31 cellular contexts compared by ENCODE assay signal in the genomic region with DNA sequence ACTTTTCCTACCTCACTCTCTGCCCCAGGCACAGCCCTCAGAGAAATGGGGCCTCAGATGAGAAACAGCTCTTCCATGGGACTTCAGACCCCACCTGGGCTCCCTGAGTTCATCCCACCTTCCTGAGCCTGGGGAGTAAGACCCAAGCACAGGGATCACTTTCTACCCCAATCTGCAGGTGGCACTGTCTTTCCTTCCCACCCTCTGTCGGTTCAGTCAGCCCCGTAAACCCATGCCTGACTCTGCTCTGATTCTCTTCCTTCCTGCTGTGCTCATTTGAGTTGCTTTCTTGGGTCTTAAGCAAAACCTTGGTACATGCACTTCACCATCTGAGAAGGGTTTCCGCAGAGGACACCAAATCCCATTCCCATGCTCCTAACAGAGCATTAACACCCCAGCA.
DNase-seq lines count a peak whose midpoint lies in the region; ATAC-seq, FAIRE-seq and TF ChIP-seq lines count a peak whose summit lies in the region.
"Had no signal": no experiment of that assay in that cellular context is flagged by ENCODE, and none has a peak within 500 bp of the region (broad histone marks: within the 10 kb centered on the region; RNA-seq: fewer than 3 reads in every experiment).

No MANE protein-coding gene starts in this region.

- intact Hi-C loops in activated CD8-positive, alpha-beta T cell treated with anti-CD3 and anti-CD28 coated beads for 36 hours (cut with micrococcal nuclease), result no loop called here
- intact Hi-C loops in Panc1 (cut with micrococcal nuclease; ENCODE audit: unreplicated experiment) (no loop called here), A673 (cut with micrococcal nuclease; ENCODE audit: unreplicated experiment) (no loop called here)
- intact Hi-C loops in CD4-positive, alpha-beta T cell (cut with DNase I, micrococcal nuclease), result no loop called here

- peak; percentile 61 for ATAC-seq in activated CD8-positive, alpha-beta T cell treated with anti-CD3 and anti-CD28 coated beads, Interleukin-2, amount 10 ng/mL, durations not matched to agents 7 days and 5 days
- ATAC-seq in activated CD8-positive, alpha-beta T cell treated with anti-CD3 and anti-CD28 coated beads for 36 hours, result no peak
- ATAC-seq in Panc1, result no peak
- ATAC-seq in CD4-positive, alpha-beta T cell (ENCODE audit: poor library complexity), result no peak
- ATAC-seq: mucosa of descending colon, Right ventricle myocardium inferior had no signal

- TF ChIP-seq CTCF in activated CD8-positive, alpha-beta T cell treated with anti-CD3 and anti-CD28 coated beads for 36 hours (IDR thresholded peaks at IDR 0.05), result no peak
- TF ChIP-seq CTCF in HL-60 (IDR thresholded peaks at IDR 0.05; ENCODE audit: insufficient read depth, low read length), result peak; percentile 1
- TF ChIP-seq CTCF in Panc1 (IDR thresholded peaks at IDR 0.05), result peak; percentile 20; the same call in 1 of the 2 replicates
- TF ChIP-seq CTCF in keratinocyte (optimal IDR thresholded peaks at IDR 0.05 in 1 of 3, IDR thresholded peaks at IDR 0.05 in 1 of 3, conservative IDR thresholded peaks at IDR 0.05 in 1 of 3; ENCODE audit: extremely low read depth in 1 of 3, insufficient read depth in 2 of 3, low read length in 3 of 3), result peak in 2 of 3 experiments; percentile 27 to 31
- TF ChIP-seq CTCF in CD4-positive, alpha-beta T cell (IDR thresholded peaks at IDR 0.05), result no peak
- TF ChIP-seq CTCF in A673 (conservative IDR thresholded peaks at IDR 0.05; ENCODE audit: low read depth, low read length), result no peak

- H3K4me1 Mint-ChIP-seq in activated CD8-positive, alpha-beta T cell treated with anti-CD3 and anti-CD28 coated beads, Interleukin-2, amount 10 ng/mL, durations not matched to agents 7 days and 5 days (ENCODE audit: low read depth), result peaks cover 14% of the 10 kb centered on the region
- H3K4me1 Mint-ChIP-seq in activated CD8-positive, alpha-beta T cell treated with anti-CD3 and anti-CD28 coated beads for 36 hours (ENCODE audit: low read depth), result no peaks in the 10 kb centered on the region
- H3K4me1 Mint-ChIP-seq in CD4-positive, alpha-beta T cell (ENCODE audit: low read depth), result no peaks in the 10 kb centered on the region
- H3K4me1 Mint-ChIP-seq: B cell had no signal

- H2AFZ ChIP-seq in keratinocyte (ENCODE audit: control insufficient read depth, low read length), result no peak overlapping the region

- peak overlapping the region; percentile 24 for H3K27ac Mint-ChIP-seq in activated CD8-positive, alpha-beta T cell treated with anti-CD3 and anti-CD28 coated beads, Interleukin-2, amount 10 ng/mL, durations not matched to agents 7 days and 5 days
- no peak overlapping the region for H3K27ac Mint-ChIP-seq in activated CD8-positive, alpha-beta T cell treated with anti-CD3 and anti-CD28 coated beads for 36 hours
- no peak overlapping the region for H3K27ac Mint-ChIP-seq in CD4-positive, alpha-beta T cell
- H3K27ac Mint-ChIP-seq: activated naive CD4-positive, alpha-beta T cell treated with anti-CD3 and anti-CD28 coated beads, Interleukin-2, amount 10 ng/mL, durations not matched to agents 7 days and 5 days; activated T-helper 1 cell treated with anti-CD3 and anti-CD28 coated beads, Interleukin-12 subunit alpha, Interleukin-12 subunit beta, Interleukin-2, Interleukin-4 antibody, amounts not matched to agents 30 ng/mL and 10 ng/mL and 1 ng/mL, durations not matched to agents 14 hours and 24 hours and 36 hours; B cell; nephron; T-helper 2 cell treated with Interferon-gamma antibody and Interleukin-4, amounts not matched to agents 5 μg/mL and 100 μg/mL, for 36 hours had no signal

- DNase-seq in activated CD8-positive, alpha-beta T cell treated with anti-CD3 and anti-CD28 coated beads, Interleukin-2, amount 10 ng/mL, durations not matched to agents 7 days and 5 days, result peak; percentile 21
- no peak for DNase-seq in activated CD8-positive, alpha-beta T cell treated with anti-CD3 and anti-CD28 coated beads for 36 hours
- no peak for DNase-seq in HL-60 (ENCODE audit: low read depth in 1 of 2, low spot score in 1 of 2)
- no peak for DNase-seq in Panc1 (ENCODE audit: low read depth, low spot score)
- no peak for DNase-seq in keratinocyte (ENCODE audit: low read depth, low spot score)
- DNase-seq in CD4-positive, alpha-beta T cell, result no peak
- no peak for DNase-seq in A673 (ENCODE audit: low spot score)
- no peak for DNase-seq in stimulated activated CD4-positive, alpha-beta T cell treated with anti-CD3 and anti-CD28 coated beads, Interleukin-2, amount 100 ng/mL, for 48 hours
- DNase-seq: activated CD8-positive, alpha-beta memory T cell treated with anti-CD3 and anti-CD28 coated beads, Interleukin-2, amount 50 U/mL, for 4 hours; activated naive CD4-positive, alpha-beta T cell treated with anti-CD3 and anti-CD28 coated beads, Interleukin-2, amount 10 ng/mL, durations not matched to agents 7 days and 5 days; effector CD8-positive, alpha-beta T cell; erythroblast; glutamatergic neuron; IMR-90; kidney; mucosa of descending colon; NCI-H1092 treated with DMSO at 0.1 percent for 48 hours; NCI-H187; NCI-H524; stimulated activated CD8-positive, alpha-beta memory T cell treated with anti-CD3 and anti-CD28 coated beads, Interleukin-4, amount 100 ng/mL, for 48 hours had no signal

- no peak overlapping the region for H3K27ac ChIP-seq in HL-60 (replicated peaks)
- H3K27ac ChIP-seq in Panc1 (ENCODE audit: low read length), result no peak overlapping the region
- H3K27ac ChIP-seq in keratinocyte (ENCODE audit: control insufficient read depth, insufficient read depth, low read length), result no peak overlapping the region
- H3K27ac ChIP-seq in CD4-positive, alpha-beta T cell (ENCODE audit: low read depth, low read length), result no peak overlapping the region
- no peak overlapping the region for H3K27ac ChIP-seq in A673 (ENCODE audit: low read depth, low read length, poor library complexity, severe bottlenecking)
- H3K27ac ChIP-seq: breast epithelium, skin epidermis, tibial nerve had no signal

- in situ Hi-C loops in Panc1 (cut with HindIII; ENCODE audit: low pct_unique_long_range_greater_than_20kb, low sequenced_read_pairs), result no loop called here

- CTCF ChIA-PET in activated CD8-positive, alpha-beta T cell treated with anti-CD3 and anti-CD28 coated beads, Interleukin-2, amount 10 ng/mL, durations not matched to agents 7 days and 5 days (lab: Charles Lee), result interaction anchor here (1.1 kb wide), 1 partner anchor 79 kb away, joined by 3 read pairs; no protein-coding TSS in a partner anchor
- CTCF ChIA-PET in activated CD8-positive, alpha-beta T cell treated with anti-CD3 and anti-CD28 coated beads for 36 hours (lab: Charles Lee), result interaction anchor here (0.6 kb wide), 1 partner anchor 25 kb away, joined by 3 read pairs; no protein-coding TSS in a partner anchor
- CTCF ChIA-PET in Panc1 (lab: Charles Lee) (no interaction called here), A673 (lab: Charles Lee) (no interaction called here)
- CTCF ChIA-PET in CD4-positive, alpha-beta T cell (lab: Charles Lee), result no interaction called here

- BruUV-seq in Panc1 (replicated peaks; lab: Mats Ljungman, UMichigan) (no TSS peak), A673 (replicated peaks; lab: Mats Ljungman, UMichigan) (no TSS peak)

- no peak overlapping the region for H3K4me3 Mint-ChIP-seq in activated CD8-positive, alpha-beta T cell treated with anti-CD3 and anti-CD28 coated beads, Interleukin-2, amount 10 ng/mL, durations not matched to agents 7 days and 5 days
- H3K4me3 Mint-ChIP-seq in activated CD8-positive, alpha-beta T cell treated with anti-CD3 and anti-CD28 coated beads for 36 hours, result no peak overlapping the region
- no peak overlapping the region for H3K4me3 Mint-ChIP-seq in CD4-positive, alpha-beta T cell
- H3K4me3 Mint-ChIP-seq: activated naive CD4-positive, alpha-beta T cell treated with anti-CD3 and anti-CD28 coated beads, Interleukin-2, amount 10 ng/mL, durations not matched to agents 7 days and 5 days; activated T-helper 1 cell treated with anti-CD3 and anti-CD28 coated beads, Interleukin-12 subunit alpha, Interleukin-12 subunit beta, Interleukin-2, Interleukin-4 antibody, amounts not matched to agents 30 ng/mL and 10 ng/mL and 1 ng/mL, durations not matched to agents 14 hours and 24 hours and 36 hours; B cell; nephron; T-helper 2 cell treated with Interferon-gamma antibody and Interleukin-4, amounts not matched to agents 5 μg/mL and 100 μg/mL, for 36 hours had no signal

- FAIRE-seq in keratinocyte (lab: Jason Lieb, UNC), result no peak
- FAIRE-seq: colon, GM12891, kidney had no signal

- no peaks in the 10 kb centered on the region for H3K27me3 Mint-ChIP-seq in activated CD8-positive, alpha-beta T cell treated with anti-CD3 and anti-CD28 coated beads, Interleukin-2, amount 10 ng/mL, durations not matched to agents 7 days and 5 days (ENCODE audit: low read depth)
- no peaks in the 10 kb centered on the region for H3K27me3 Mint-ChIP-seq in activated CD8-positive, alpha-beta T cell treated with anti-CD3 and anti-CD28 coated beads for 36 hours
- H3K27me3 Mint-ChIP-seq in CD4-positive, alpha-beta T cell, result no peaks in the 10 kb centered on the region
- H3K27me3 Mint-ChIP-seq: B cell had no signal

- H3K9me3 ChIP-seq in Panc1 (ENCODE audit: control insufficient read depth, insufficient read depth, low read depth, low read length) (no peaks in the 10 kb centered on the region), keratinocyte (ENCODE audit: control insufficient read depth, low read depth, low read length) (no peaks in the 10 kb centered on the region), A673 (ENCODE audit: low read depth, low read length, poor library complexity, severe bottlenecking) (no peaks in the 10 kb centered on the region)
- H3K9me3 ChIP-seq in CD4-positive, alpha-beta T cell (ENCODE audit: control insufficient read depth, low read length), result no peaks in the 10 kb centered on the region
- H3K9me3 ChIP-seq: breast epithelium, mucosa of descending colon, tibial nerve had no signal

- no peaks in the 10 kb centered on the region for H3K9me3 Mint-ChIP-seq in activated CD8-positive, alpha-beta T cell treated with anti-CD3 and anti-CD28 coated beads, Interleukin-2, amount 10 ng/mL, durations not matched to agents 7 days and 5 days (ENCODE audit: insufficient read depth)
- no peaks in the 10 kb centered on the region for H3K9me3 Mint-ChIP-seq in activated CD8-positive, alpha-beta T cell treated with anti-CD3 and anti-CD28 coated beads for 36 hours
- no peaks in the 10 kb centered on the region for H3K9me3 Mint-ChIP-seq in CD4-positive, alpha-beta T cell
- H3K9me3 Mint-ChIP-seq: activated T-helper 1 cell treated with anti-CD3 and anti-CD28 coated beads, Interleukin-12 subunit alpha, Interleukin-12 subunit beta, Interleukin-2, Interleukin-4 antibody, amounts not matched to agents 30 ng/mL and 10 ng/mL and 1 ng/mL, durations not matched to agents 14 hours and 24 hours and 36 hours; nephron; T-helper 2 cell treated with Interferon-gamma antibody and Interleukin-4, amounts not matched to agents 5 μg/mL and 100 μg/mL, for 36 hours had no signal

- no peak overlapping the region for H3K9ac ChIP-seq in keratinocyte (ENCODE audit: control insufficient read depth, extremely low read depth, insufficient read depth, low read length)

- H3K4me1 ChIP-seq in Panc1 (ENCODE audit: control insufficient read depth, insufficient read depth, low read length), result no peaks in the 10 kb centered on the region
- no peaks in the 10 kb centered on the region for H3K4me1 ChIP-seq in keratinocyte (ENCODE audit: control insufficient read depth, extremely low read depth, insufficient read depth, low read length)
- no peaks in the 10 kb centered on the region for H3K4me1 ChIP-seq in A673 (ENCODE audit: insufficient read depth, low read length, poor library complexity, severe bottlenecking)
- H3K4me1 ChIP-seq: breast epithelium, tibial nerve had no signal

- H3K27me3 ChIP-seq in HL-60 (ENCODE audit: insufficient read depth, poor library complexity, severe bottlenecking) (no peaks in the 10 kb centered on the region), Panc1 (ENCODE audit: control insufficient read depth, insufficient read depth, low read length) (no peaks in the 10 kb centered on the region), keratinocyte (ENCODE audit: control insufficient read depth, extremely low read depth, insufficient read depth, low read length) (no peaks in the 10 kb centered on the region), A673 (replicated peaks; ENCODE audit: insufficient read depth, low read depth, low read length, poor library complexity) (no peaks in the 10 kb centered on the region)
- no peaks in the 10 kb centered on the region for H3K27me3 ChIP-seq in CD4-positive, alpha-beta T cell (ENCODE audit: control insufficient read depth, insufficient read depth, low read length)
- H3K27me3 ChIP-seq: breast epithelium, tibial nerve had no signal

- H4K20me1 ChIP-seq in keratinocyte (ENCODE audit: control insufficient read depth, extremely low read depth, insufficient read depth, low read length), result no peaks in the 10 kb centered on the region

- no peak overlapping the region for H3K4me2 ChIP-seq in keratinocyte (ENCODE audit: control insufficient read depth, extremely low read depth, insufficient read depth, low read depth, low read length)

- no peaks in the 10 kb centered on the region for H3K36me3 Mint-ChIP-seq in activated CD8-positive, alpha-beta T cell treated with anti-CD3 and anti-CD28 coated beads, Interleukin-2, amount 10 ng/mL, durations not matched to agents 7 days and 5 days (ENCODE audit: low read depth)
- no peaks in the 10 kb centered on the region for H3K36me3 Mint-ChIP-seq in activated CD8-positive, alpha-beta T cell treated with anti-CD3 and anti-CD28 coated beads for 36 hours (ENCODE audit: low read depth)
- no peaks in the 10 kb centered on the region for H3K36me3 Mint-ChIP-seq in CD4-positive, alpha-beta T cell (ENCODE audit: low read depth)
- H3K36me3 Mint-ChIP-seq: activated naive CD4-positive, alpha-beta T cell treated with anti-CD3 and anti-CD28 coated beads, Interleukin-2, amount 10 ng/mL, durations not matched to agents 7 days and 5 days had no signal

- H3K4me3 ChIP-seq in HL-60 (replicated peaks; ENCODE audit: insufficient read depth, low read length), result no peak overlapping the region
- H3K4me3 ChIP-seq in Panc1 (ENCODE audit: low read depth in 2 of 2, low read length in 2 of 2), result no peak overlapping the region
- no peak overlapping the region for H3K4me3 ChIP-seq in keratinocyte (ENCODE audit: control insufficient read depth in 2 of 3, extremely low read depth in 1 of 3, insufficient read depth in 2 of 3, low read depth in 1 of 3, low read length in 3 of 3)
- no peak overlapping the region for H3K4me3 ChIP-seq in A673 (ENCODE audit: low read depth, low read length, poor library complexity, severe bottlenecking)
- H3K4me3 ChIP-seq: breast epithelium, lung, mucosa of descending colon, skin epidermis, tibial nerve had no signal

- POLR2A ChIA-PET in activated CD8-positive, alpha-beta T cell treated with anti-CD3 and anti-CD28 coated beads, Interleukin-2, amount 10 ng/mL, durations not matched to agents 7 days and 5 days (lab: Charles Lee), result no interaction called here
- POLR2A ChIA-PET in activated CD8-positive, alpha-beta T cell treated with anti-CD3 and anti-CD28 coated beads for 36 hours (lab: Charles Lee), result no interaction called here
- POLR2A ChIA-PET in Panc1 (lab: Charles Lee) (no interaction called here), A673 (lab: Charles Lee; ENCODE audit: low non-redundant PET) (no interaction called here)
- POLR2A ChIA-PET in CD4-positive, alpha-beta T cell (lab: Charles Lee), result no interaction called here

- H3K9me1 ChIP-seq in keratinocyte (ENCODE audit: control insufficient read depth, extremely low read depth, insufficient read depth, low read length), result no peaks in the 10 kb centered on the region

- dilution Hi-C loops in keratinocyte (cut with MboI; ENCODE audit: extremely low pct_ligation_motif_present, low sequenced_read_pairs), result no loop called here

- H3K79me2 ChIP-seq in keratinocyte (ENCODE audit: control insufficient read depth, insufficient read depth, low read length), result no peaks in the 10 kb centered on the region

- H3K36me3 ChIP-seq in Panc1 (ENCODE audit: control insufficient read depth, insufficient read depth, low read length), result no peaks in the 10 kb centered on the region
- H3K36me3 ChIP-seq in keratinocyte (ENCODE audit: control insufficient read depth in 2 of 2, extremely low read depth in 1 of 2, insufficient read depth in 2 of 2, low read length in 2 of 2), result no peaks in the 10 kb centered on the region
- no peaks in the 10 kb centered on the region for H3K36me3 ChIP-seq in A673 (ENCODE audit: insufficient read depth, low read length, poor library complexity, severe bottlenecking)
- H3K36me3 ChIP-seq: breast epithelium, tibial nerve had no signal

Comparison
In these comparisons a context has a peak if more than half of its experiments do, and no peak if none do; other contexts are left out.
1. CTCF ChIP-seq: peak in HL-60 (single experiment), Panc1 (single experiment) and keratinocyte (2 of 3); none in activated CD8-positive, alpha-beta T cell treated with anti-CD3 and anti-CD28 coated beads for 36 hours (single experiment), CD4-positive, alpha-beta T cell (single experiment) and A673 (single experiment).
2. CTCF ChIA-PET loops: an anchor here in activated CD8-positive, alpha-beta T cell treated with anti-CD3 and anti-CD28 coated beads, Interleukin-2, amount 10 ng/mL, durations not matched to agents 7 days and 5 days (1.1 kb wide) and activated CD8-positive, alpha-beta T cell treated with anti-CD3 and anti-CD28 coated beads for 36 hours (0.6 kb wide); none called in Panc1, CD4-positive, alpha-beta T cell and A673.